In genomic region chr17:78591263-78591671, GRCh38 we compare ENCODE assay signal across 12 cellular contexts.
"Had no signal": no experiment of that assay in that cellular context is flagged by ENCODE, and none has a peak within 500 bp of the region (broad histone marks: within the 10 kb centered on the region; RNA-seq: fewer than 3 reads in every experiment).

No MANE protein-coding gene starts in this region.

- H3K4me3 ChIP-seq: ovary, psoas muscle, right lobe of liver, uterus had no signal

- DNase-seq: activated B cell treated with CpG ODN at 0.5 μM for 24 hours, activated gamma-delta T cell treated with Interleukin-2 at 50 U/mL for 16 hours, activated T-cell treated with anti-CD3 and anti-CD28 coated beads for 4 hours, endodermal cell, foreskin fibroblast, left lung, naive B cell, ovary, small intestine, uterus had no signal

- H3K4me1 ChIP-seq: psoas muscle, right lobe of liver, uterus had no signal

- H3K36me3 ChIP-seq: left lung, ovary, right lobe of liver, uterus had no signal

- H3K27ac ChIP-seq: ovary had no signal

- H3K9me3 ChIP-seq: left lung, ovary, psoas muscle, right lobe of liver, uterus had no signal

- H3K27me3 ChIP-seq: left lung, ovary, right lobe of liver, uterus had no signal
